Comparison of ENCODE assay signal across 8 cellular contexts in the genomic region with DNA sequence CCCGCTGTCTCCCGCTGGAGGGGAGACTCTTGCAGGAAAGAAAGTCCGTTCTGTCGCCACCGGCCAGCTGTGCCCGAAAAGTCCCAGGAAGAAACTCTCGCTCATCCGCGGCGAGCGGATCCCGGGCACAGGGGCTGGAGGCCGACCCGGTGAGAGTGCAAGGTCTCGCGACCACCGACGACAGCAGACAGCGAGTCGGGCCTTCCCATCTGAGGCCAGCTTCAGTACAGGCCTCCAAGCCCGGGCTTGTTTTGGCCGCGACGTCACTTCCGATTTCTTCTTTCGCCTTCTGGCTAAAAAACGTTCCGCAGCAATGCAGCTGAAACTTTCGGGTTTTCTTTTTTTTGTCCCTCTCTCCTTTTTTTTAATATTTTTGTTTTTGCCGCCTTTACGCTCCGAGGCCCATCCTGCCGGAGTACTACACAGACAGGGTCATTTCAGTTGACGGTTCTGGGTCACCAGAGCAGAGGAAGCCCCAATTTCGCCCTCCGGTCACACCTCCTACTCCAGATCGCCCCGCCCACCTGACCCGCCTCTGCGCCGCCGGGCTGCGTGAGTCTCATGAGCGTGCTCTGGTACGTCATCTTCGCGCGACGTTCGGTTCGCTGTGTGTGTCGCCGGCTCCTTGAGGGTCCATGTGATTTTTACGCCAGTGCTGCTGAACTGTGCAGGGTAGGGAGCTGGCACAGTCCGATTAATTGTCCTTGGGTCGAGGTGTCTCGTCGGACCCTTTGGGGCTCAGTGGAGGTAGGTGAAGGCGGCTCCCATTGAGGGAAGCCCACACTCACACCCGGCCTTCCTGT. TPM values are rescaled to one million over a fixed set of nuclear protein-coding genes. Genes with fewer than 3 reads are reported as not detected.
DNase-seq lines count a peak whose midpoint lies in the region; ATAC-seq and TF ChIP-seq lines count a peak whose summit lies in the region.

ANKRA2 (minus strand) TSS at position 474 of the 803 bp plus-strand sequence. CDS start 2,758 bp downstream, outside the sequence.
UTP15 (plus strand) TSS at position 578 of the 803 bp plus-strand sequence. CDS start 1,602 bp downstream, outside the sequence.

- no peaks in the 10 kb centered on the region for H3K27me3 Mint-ChIP-seq in activated naive CD8-positive, alpha-beta T cell treated with anti-CD3 and anti-CD28 coated beads, Interleukin-2, amount 10 ng/mL, durations not matched to agents 7 days and 5 days
- peaks cover 5% of the 10 kb centered on the region for H3K27me3 Mint-ChIP-seq in glutamatergic neuron (ENCODE audit: unreplicated experiment)

- peak within 1 kb of the TSS; percentile 98 for H3K27ac Mint-ChIP-seq in activated naive CD8-positive, alpha-beta T cell treated with anti-CD3 and anti-CD28 coated beads, Interleukin-2, amount 10 ng/mL, durations not matched to agents 7 days and 5 days
- peak within 1 kb of the TSS; percentile 95 for H3K27ac Mint-ChIP-seq in glutamatergic neuron (ENCODE audit: unreplicated experiment)

- H3K36me3 Mint-ChIP-seq in activated naive CD8-positive, alpha-beta T cell treated with anti-CD3 and anti-CD28 coated beads, Interleukin-2, amount 10 ng/mL, durations not matched to agents 7 days and 5 days: peaks cover 12% of the 10 kb centered on the region
- H3K36me3 Mint-ChIP-seq in glutamatergic neuron (ENCODE audit: unreplicated experiment): peaks cover 4% of the 10 kb centered on the region

- H3F3A ChIP-seq in SU-DHL-6 (ENCODE audit: insufficient read depth): no peaks in the 10 kb centered on the region

- peak; percentile 67 for TF ChIP-seq POLR2A in GM10847 (IDR thresholded peaks at IDR 0.05; ENCODE audit: extremely low read depth, insufficient read length)

- H3K36me3 ChIP-seq in SU-DHL-6 (ENCODE audit: low read length) (peaks cover 7% of the 10 kb centered on the region; the same call in 1 of the 2 replicates), osteoblast (ENCODE audit: insufficient read depth, low read length) (peaks cover 20% of the 10 kb centered on the region), thoracic aorta (peaks cover 10% of the 10 kb centered on the region)

- TF ChIP-seq CTCF in SU-DHL-6 (IDR thresholded peaks at IDR 0.05; ENCODE audit: insufficient read depth, low read length, poor library complexity, severe bottlenecking) (no peak), glutamatergic neuron (IDR thresholded peaks at IDR 0.05; ENCODE audit: partially characterized antibody, unreplicated experiment) (no peak), osteoblast (IDR thresholded peaks at IDR 0.05; ENCODE audit: extremely low read depth, low read depth, low read length) (no peak), thoracic aorta (IDR thresholded peaks at IDR 0.05) (no peak)

- H4K20me1 ChIP-seq in SU-DHL-6 (ENCODE audit: low read depth, low read length) (no peaks in the 10 kb centered on the region), osteoblast (ENCODE audit: insufficient read depth, low read length) (no peaks in the 10 kb centered on the region)

- peaks cover 23% of the 10 kb centered on the region for H3K4me1 Mint-ChIP-seq in activated naive CD8-positive, alpha-beta T cell treated with anti-CD3 and anti-CD28 coated beads, Interleukin-2, amount 10 ng/mL, durations not matched to agents 7 days and 5 days
- H3K4me1 Mint-ChIP-seq in glutamatergic neuron (ENCODE audit: low read depth, unreplicated experiment): peaks cover 8% of the 10 kb centered on the region

- H3K27ac ChIP-seq in SU-DHL-6 (ENCODE audit: low read depth, low read length): peak within 1 kb of the TSS; percentile 78
- peak within 1 kb of the TSS; percentile 94 for H3K27ac ChIP-seq in osteoblast (ENCODE audit: low read depth, low read length)
- peak within 1 kb of the TSS; percentile 89 to 93 for H3K27ac ChIP-seq in thoracic aorta

- H3K79me2 ChIP-seq in SU-DHL-6 (ENCODE audit: insufficient read depth, low read length) (peaks cover 56% of the 10 kb centered on the region), osteoblast (ENCODE audit: insufficient read depth, low read length) (peaks cover 62% of the 10 kb centered on the region)

- H3K4me3 ChIP-seq in SU-DHL-6 (ENCODE audit: insufficient read depth, low read length, poor library complexity, severe bottlenecking) (peak within 1 kb of the TSS; percentile 91), osteoblast (ENCODE audit: insufficient read depth, low read length) (peak within 1 kb of the TSS; percentile 76), thoracic aorta (peak within 1 kb of the TSS; percentile 85)

- H3K9me2 ChIP-seq in SU-DHL-6 (replicated peaks; ENCODE audit: insufficient read depth, low read length): no peaks in the 10 kb centered on the region

- H3K4me1 ChIP-seq in osteoblast (ENCODE audit: insufficient read depth, low read length) (peaks cover 21% of the 10 kb centered on the region), thoracic aorta (ENCODE audit: control insufficient read depth in 1 of 2, low read depth in 2 of 2) (peaks cover 18 to 32% of the 10 kb centered on the region in 2 donors)

- no peaks in the 10 kb centered on the region for H3K9me3 Mint-ChIP-seq in activated naive CD8-positive, alpha-beta T cell treated with anti-CD3 and anti-CD28 coated beads, Interleukin-2, amount 10 ng/mL, durations not matched to agents 7 days and 5 days
- H3K9me3 Mint-ChIP-seq in glutamatergic neuron (ENCODE audit: unreplicated experiment): peaks cover 6% of the 10 kb centered on the region

- H2AFZ ChIP-seq in SU-DHL-6 (ENCODE audit: low read depth, low read length, severe bottlenecking) (peak within 1 kb of the TSS; percentile 84), osteoblast (ENCODE audit: low read length) (peak within 1 kb of the TSS; percentile 97)

- peak within 1 kb of the TSS; percentile 89 for H3K4me3 Mint-ChIP-seq in activated naive CD8-positive, alpha-beta T cell treated with anti-CD3 and anti-CD28 coated beads, Interleukin-2, amount 10 ng/mL, durations not matched to agents 7 days and 5 days
- peak within 1 kb of the TSS; percentile 93 for H3K4me3 Mint-ChIP-seq in glutamatergic neuron (ENCODE audit: unreplicated experiment)

- H3K9me3 ChIP-seq in SU-DHL-6 (ENCODE audit: insufficient read depth, low read length): no peaks in the 10 kb centered on the region
- no peaks in the 10 kb centered on the region for H3K9me3 ChIP-seq in osteoblast (ENCODE audit: low read depth, low read length)
- H3K9me3 ChIP-seq in thoracic aorta: no peaks in the 10 kb centered on the region

- H3K27me3 ChIP-seq in SU-DHL-6 (ENCODE audit: low read length) (no peaks in the 10 kb centered on the region), osteoblast (ENCODE audit: insufficient read depth, low read length) (no peaks in the 10 kb centered on the region), thoracic aorta (replicated peaks; ENCODE audit: insufficient read depth) (no peaks in the 10 kb centered on the region)

- H3K9ac ChIP-seq in SU-DHL-6 (ENCODE audit: low read length): peak within 1 kb of the TSS; percentile 79

- DNase-seq in NCI-H128 (lab: John Stamatoyannopoulos, UW; ENCODE audit: unreplicated experiment): peak; percentile 88
- DNase-seq in activated naive CD8-positive, alpha-beta T cell treated with anti-CD3 and anti-CD28 coated beads, Interleukin-2, amount 10 ng/mL, durations not matched to agents 7 days and 5 days: peak; percentile 98
- peak; percentile 100 for DNase-seq in glutamatergic neuron
- DNase-seq in osteoblast (ENCODE audit: insufficient read length, low spot score, missing footprints): peak; percentile 89
- DNase-seq in thoracic aorta (ENCODE audit: low spot score): peak; percentile 98

- H3K4me2 ChIP-seq in SU-DHL-6 (ENCODE audit: low read depth, low read length, poor library complexity, severe bottlenecking) (peak within 1 kb of the TSS; percentile 96), osteoblast (ENCODE audit: insufficient read depth, low read length) (peak within 1 kb of the TSS; percentile 83)

- POLR2A ChIA-PET in activated naive CD8-positive, alpha-beta T cell treated with anti-CD3 and anti-CD28 coated beads, Interleukin-2, amount 10 ng/mL, durations not matched to agents 7 days and 5 days (lab: Charles Lee): interaction anchor here (0.7 to 2.4 kb wide), 5 partner anchors 12 to 716 kb away, joined by 3 to 17 read pairs (median 3); partner anchors contain the start of gene BTF3

- ATAC-seq in HG02678 (IDR thresholded peaks at IDR 0.05; ENCODE audit: unreplicated experiment) (peak; percentile 96), thoracic aorta (ENCODE audit: insufficient number of reproducible peaks, low FRiP score, low read depth) (peak; percentile 97)
- peak; percentile 91 for ATAC-seq in activated naive CD8-positive, alpha-beta T cell treated with anti-CD3 and anti-CD28 coated beads, Interleukin-2, amount 10 ng/mL, durations not matched to agents 7 days and 5 days (ENCODE audit: low read depth)

RNA-seq across cellular contexts. Expression of gene ANKRA2, which starts in this region (rescaled TPM):
- total RNA-seq in activated naive CD8-positive, alpha-beta T cell treated with anti-CD3 and anti-CD28 coated beads, Interleukin-2, amount 10 ng/mL, durations not matched to agents 7 days and 5 days: 10 to 100 TPM; 32.9 to 33.0 TPM
- total RNA-seq in glutamatergic neuron (ENCODE audit: unreplicated experiment) (18.8 TPM), osteoblast (25.3 and 36.2 TPM in 2 replicates), thoracic aorta (10 to 100 TPM; 13.1 to 35.6 TPM)

RNA-seq across cellular contexts. Expression of gene UTP15, which starts in this region (rescaled TPM):
- 10 to 100 TPM; 21.6 to 22.4 TPM for total RNA-seq in activated naive CD8-positive, alpha-beta T cell treated with anti-CD3 and anti-CD28 coated beads, Interleukin-2, amount 10 ng/mL, durations not matched to agents 7 days and 5 days
- total RNA-seq in glutamatergic neuron (ENCODE audit: unreplicated experiment): 19.4 TPM
- 20.6 and 24.2 TPM in 2 replicates for total RNA-seq in osteoblast
- total RNA-seq in thoracic aorta: 10 to 100 TPM; 11.6 to 61.0 TPM

Comparison
In these comparisons a context has a peak if more than half of its experiments do, and no peak if none do; other contexts are left out.
1. Peak in every context shown above with its lines: DNase-seq, ATAC-seq, H3K4me3 ChIP-seq and H3K27ac ChIP-seq.